In genomic region chr6:32973144-32973854, GRCh38 we compare ENCODE assay signal across 1 cellular context.
TF ChIP-seq lines count a peak whose summit lies in the region.

No MANE protein-coding gene starts in this region.

TF ChIP-seq in GM12878, 131 proteins besides CTCF, POLR2A, EP300 and RAD21:
- peak; percentile 26; the same call in 1 of the 2 replicates for TF ChIP-seq LARP7 (IDR thresholded peaks at IDR 0.05)
- TF ChIP-seq SMAD5 (IDR thresholded peaks at IDR 0.05; ENCODE audit: low read depth) = 0 out of 2 replicates have a peak, but pooled peaks have one; percentile 9
- peak; percentile 62; the same call in 1 of the 3 replicates for TF ChIP-seq POU2F2 (IDR thresholded peaks at IDR 0.05; ENCODE audit: borderline replicate concordance, low read depth, low read length)
- peak; percentile 35 for TF ChIP-seq POLR2AphosphoS5 (IDR thresholded peaks at IDR 0.05; ENCODE audit: low read length)
- peak; percentile 57; the same call in 1 of the 2 replicates for TF ChIP-seq BACH1 (IDR thresholded peaks at IDR 0.05; ENCODE audit: borderline replicate concordance)
- peak; percentile 96 for TF ChIP-seq BMI1 (IDR thresholded peaks at IDR 0.05; ENCODE audit: borderline replicate concordance)
- no peak for TF ChIP-seq TCF7 (IDR thresholded peaks at IDR 0.05; ENCODE audit: borderline replicate concordance)
- peak; percentile 19; the same call in 1 of the 2 replicates for TF ChIP-seq MLLT1 (IDR thresholded peaks at IDR 0.05)
- TF ChIP-seq, protein P1, sequence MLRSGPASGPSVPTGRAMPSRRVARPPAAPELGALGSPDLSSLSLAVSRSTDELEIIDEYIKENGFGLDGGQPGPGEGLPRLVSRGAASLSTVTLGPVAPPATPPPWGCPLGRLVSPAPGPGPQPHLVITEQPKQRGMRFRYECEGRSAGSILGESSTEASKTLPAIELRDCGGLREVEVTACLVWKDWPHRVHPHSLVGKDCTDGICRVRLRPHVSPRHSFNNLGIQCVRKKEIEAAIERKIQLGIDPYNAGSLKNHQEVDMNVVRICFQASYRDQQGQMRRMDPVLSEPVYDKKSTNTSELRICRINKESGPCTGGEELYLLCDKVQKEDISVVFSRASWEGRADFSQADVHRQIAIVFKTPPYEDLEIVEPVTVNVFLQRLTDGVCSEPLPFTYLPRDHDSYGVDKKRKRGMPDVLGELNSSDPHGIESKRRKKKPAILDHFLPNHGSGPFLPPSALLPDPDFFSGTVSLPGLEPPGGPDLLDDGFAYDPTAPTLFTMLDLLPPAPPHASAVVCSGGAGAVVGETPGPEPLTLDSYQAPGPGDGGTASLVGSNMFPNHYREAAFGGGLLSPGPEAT (IDR thresholded peaks at IDR 0.05; ENCODE audit: low read depth) = peak; percentile 11; the same call in 1 of the 2 replicates
- TF ChIP-seq, protein P2, sequence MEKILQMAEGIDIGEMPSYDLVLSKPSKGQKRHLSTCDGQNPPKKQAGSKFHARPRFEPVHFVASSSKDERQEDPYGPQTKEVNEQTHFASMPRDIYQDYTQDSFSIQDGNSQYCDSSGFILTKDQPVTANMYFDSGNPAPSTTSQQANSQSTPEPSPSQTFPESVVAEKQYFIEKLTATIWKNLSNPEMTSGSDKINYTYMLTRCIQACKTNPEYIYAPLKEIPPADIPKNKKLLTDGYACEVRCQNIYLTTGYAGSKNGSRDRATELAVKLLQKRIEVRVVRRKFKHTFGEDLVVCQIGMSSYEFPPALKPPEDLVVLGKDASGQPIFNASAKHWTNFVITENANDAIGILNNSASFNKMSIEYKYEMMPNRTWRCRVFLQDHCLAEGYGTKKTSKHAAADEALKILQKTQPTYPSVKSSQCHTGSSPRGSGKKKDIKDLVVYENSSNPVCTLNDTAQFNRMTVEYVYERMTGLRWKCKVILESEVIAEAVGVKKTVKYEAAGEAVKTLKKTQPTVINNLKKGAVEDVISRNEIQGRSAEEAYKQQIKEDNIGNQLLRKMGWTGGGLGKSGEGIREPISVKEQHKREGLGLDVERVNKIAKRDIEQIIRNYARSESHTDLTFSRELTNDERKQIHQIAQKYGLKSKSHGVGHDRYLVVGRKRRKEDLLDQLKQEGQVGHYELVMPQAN (conservative IDR thresholded peaks at IDR 0.05) = 0 out of 2 replicates have a peak, but pooled peaks have one; percentile 47
- no peak for TF ChIP-seq RELA (IDR thresholded peaks at IDR 0.05; ENCODE audit: borderline replicate concordance, partially characterized antibody)
- no peak for TF ChIP-seq HCFC1 (IDR thresholded peaks at IDR 0.05; ENCODE audit: low read length)
- no peak for TF ChIP-seq ZBED1 (IDR thresholded peaks at IDR 0.05; ENCODE audit: borderline replicate concordance)
- 0 out of 2 replicates have a peak, but pooled peaks have one; percentile 36 for TF ChIP-seq HDGF (IDR thresholded peaks at IDR 0.05)
